ENCODE assay signal across 7 cellular contexts in genomic region chr7:154030476-154030875, GRCh38. TPM values are rescaled to one million over a fixed set of nuclear protein-coding genes. Genes with fewer than 3 reads are reported as not detected.
"Had no signal": no experiment of that assay in that cellular context is flagged by ENCODE, and none has a peak within 500 bp of the region (broad histone marks: within the 10 kb centered on the region; RNA-seq: fewer than 3 reads in every experiment).

No MANE protein-coding gene starts in this region.

RNA-seq across cellular contexts. Expression of gene DPP6, which starts 21.7 kb away (rescaled TPM):
- total RNA-seq: dermis blood vessel endothelial cell, endothelial cell of umbilical vein, glomerular endothelial cell, left ventricle myocardium superior, lung microvascular endothelial cell, myocyte had no signal
- polyA plus RNA-seq: endothelial cell of umbilical vein, keratinocyte had no signal
